14 cellular contexts compared by ENCODE assay signal in genomic region chr5:154157483-154158378, GRCh38. TPM values are rescaled to one million over a fixed set of nuclear protein-coding genes. Genes with fewer than 3 reads are reported as not detected.
DNase-seq lines count a peak whose midpoint lies in the region; ATAC-seq, FAIRE-seq and TF ChIP-seq lines count a peak whose summit lies in the region.
"Had no signal": no experiment of that assay in that cellular context is flagged by ENCODE, and none has a peak within 500 bp of the region (broad histone marks: within the 10 kb centered on the region; RNA-seq: fewer than 3 reads in every experiment).

No MANE protein-coding gene starts in this region.

- H2AFZ ChIP-seq in OCI-LY1 (ENCODE audit: low read length) (no peak overlapping the region), endothelial cell of umbilical vein (ENCODE audit: low read depth, low read length) (no peak overlapping the region)

- H3K27me3 Mint-ChIP-seq in activated CD4-positive, alpha-beta memory T cell treated with anti-CD3 and anti-CD28 coated beads for 36 hours, result peaks cover 4% of the 10 kb centered on the region
- peaks cover 46% of the 10 kb centered on the region for H3K27me3 Mint-ChIP-seq in activated CD4-positive, alpha-beta memory T cell treated with anti-CD3 and anti-CD28 coated beads, Interleukin-2, amount 10 ng/mL, durations not matched to agents 7 days and 5 days
- H3K27me3 Mint-ChIP-seq in progenitor cell of endocrine pancreas (peaks cover 24% of the 10 kb centered on the region), natural killer cell (ENCODE audit: low read depth in 2 of 2) (peaks cover 24 to 59% of the 10 kb centered on the region in 2 donors)

- H3K4me1 Mint-ChIP-seq in activated CD4-positive, alpha-beta memory T cell treated with anti-CD3 and anti-CD28 coated beads for 36 hours (ENCODE audit: low read depth), result no peaks in the 10 kb centered on the region
- no peaks in the 10 kb centered on the region for H3K4me1 Mint-ChIP-seq in activated CD4-positive, alpha-beta memory T cell treated with anti-CD3 and anti-CD28 coated beads, Interleukin-2, amount 10 ng/mL, durations not matched to agents 7 days and 5 days
- no peaks in the 10 kb centered on the region for H3K4me1 Mint-ChIP-seq in progenitor cell of endocrine pancreas (ENCODE audit: low read depth)
- no peaks in the 10 kb centered on the region for H3K4me1 Mint-ChIP-seq in natural killer cell

- H3K79me2 ChIP-seq in OCI-LY1 (ENCODE audit: insufficient read depth, low read length) (no peaks in the 10 kb centered on the region), endothelial cell of umbilical vein (ENCODE audit: control insufficient read depth, insufficient read depth, low read length) (no peaks in the 10 kb centered on the region)

- no peaks in the 10 kb centered on the region for H3K9me2 ChIP-seq in OCI-LY1 (ENCODE audit: low read depth, low read length)

- no peaks in the 10 kb centered on the region for H3F3A ChIP-seq in OCI-LY1 (ENCODE audit: insufficient read depth, low read length)

- H3K9me3 Mint-ChIP-seq in activated CD4-positive, alpha-beta memory T cell treated with anti-CD3 and anti-CD28 coated beads for 36 hours, result no peaks in the 10 kb centered on the region
- no peaks in the 10 kb centered on the region for H3K9me3 Mint-ChIP-seq in activated CD4-positive, alpha-beta memory T cell treated with anti-CD3 and anti-CD28 coated beads, Interleukin-2, amount 10 ng/mL, durations not matched to agents 7 days and 5 days
- H3K9me3 Mint-ChIP-seq in progenitor cell of endocrine pancreas (ENCODE audit: low read depth), result no peaks in the 10 kb centered on the region
- H3K9me3 Mint-ChIP-seq in natural killer cell, result no peaks in the 10 kb centered on the region

- CTCF ChIA-PET in activated CD4-positive, alpha-beta memory T cell treated with anti-CD3 and anti-CD28 coated beads for 36 hours (lab: Charles Lee), result interaction anchor here (0.6 to 1.8 kb wide), 10 partner anchors 10 to 90 kb away, joined by 3 to 10 read pairs (median 4); no protein-coding TSS in a partner anchor
- CTCF ChIA-PET in activated CD4-positive, alpha-beta memory T cell treated with anti-CD3 and anti-CD28 coated beads, Interleukin-2, amount 10 ng/mL, durations not matched to agents 7 days and 5 days (lab: Charles Lee), result interaction anchor here (0.5 to 3.5 kb wide), 9 partner anchors 22 to 126 kb away, joined by 3 to 16 read pairs (median 3); no protein-coding TSS in a partner anchor
- CTCF ChIA-PET in endothelial cell of umbilical vein (lab: Charles Lee), result interaction anchor here (1.1 to 1.9 kb wide), 3 partner anchors 22 to 102 kb away, joined by 3 to 5 read pairs (median 4); no protein-coding TSS in a partner anchor

- FAIRE-seq in endothelial cell of umbilical vein (lab: Jason Lieb, UNC), result no peak

- BruUV-seq in endothelial cell of umbilical vein (replicated peaks; lab: Mats Ljungman, UMichigan), result no TSS peak

- TF ChIP-seq POLR2A in endothelial cell of umbilical vein (IDR thresholded peaks at IDR 0.05; ENCODE audit: low read depth, low read length), result no peak

- H3K9ac ChIP-seq in OCI-LY1 (ENCODE audit: low read length) (no peak overlapping the region), endothelial cell of umbilical vein (replicated peaks; ENCODE audit: extremely low read depth, insufficient read depth, low read length) (no peak overlapping the region)
- H3K9ac ChIP-seq: BLaER1 treated with 17β-estradiol and CSF1 and Interleukin-3, amounts not matched to agents 10 nM and 100 nM had no signal

- dilution Hi-C loops in endothelial cell of umbilical vein (cut with MboI; ENCODE audit: extremely low pct_ligation_motif_present, low sequenced_read_pairs), result no loop called here

- H3K36me3 Mint-ChIP-seq in activated CD4-positive, alpha-beta memory T cell treated with anti-CD3 and anti-CD28 coated beads for 36 hours, result no peaks in the 10 kb centered on the region
- no peaks in the 10 kb centered on the region for H3K36me3 Mint-ChIP-seq in activated CD4-positive, alpha-beta memory T cell treated with anti-CD3 and anti-CD28 coated beads, Interleukin-2, amount 10 ng/mL, durations not matched to agents 7 days and 5 days (ENCODE audit: low read depth)
- H3K36me3 Mint-ChIP-seq in progenitor cell of endocrine pancreas (ENCODE audit: insufficient read depth) (no peaks in the 10 kb centered on the region), natural killer cell (no peaks in the 10 kb centered on the region)

- H4K20me1 ChIP-seq in OCI-LY1 (ENCODE audit: insufficient read depth, low read length) (no peaks in the 10 kb centered on the region), endothelial cell of umbilical vein (replicated peaks; ENCODE audit: control insufficient read depth, extremely low read depth, insufficient read depth, low read length) (no peaks in the 10 kb centered on the region)
- H4K20me1 ChIP-seq: BLaER1 treated with 17β-estradiol and CSF1 and Interleukin-3, amounts not matched to agents 10 nM and 100 nM had no signal

- H3K9me3 ChIP-seq in OCI-LY1 (ENCODE audit: low read length) (no peaks in the 10 kb centered on the region), endothelial cell of umbilical vein (replicated peaks; ENCODE audit: control insufficient read depth, insufficient read depth, low read length) (no peaks in the 10 kb centered on the region)
- H3K9me3 ChIP-seq: BLaER1 treated with 17β-estradiol and CSF1 and Interleukin-3, amounts not matched to agents 10 nM and 100 nM; transverse colon had no signal

- intact Hi-C loops in activated CD4-positive, alpha-beta memory T cell treated with anti-CD3 and anti-CD28 coated beads for 36 hours (cut with micrococcal nuclease), result no loop called here
- intact Hi-C loops in endothelial cell of umbilical vein (cut with micrococcal nuclease) (no loop called here), natural killer cell (cut with micrococcal nuclease) (no loop called here)

- DNase-seq in activated CD4-positive, alpha-beta memory T cell treated with anti-CD3 and anti-CD28 coated beads for 36 hours, result peak; percentile 19
- no peak for DNase-seq in activated CD4-positive, alpha-beta memory T cell treated with anti-CD3 and anti-CD28 coated beads, Interleukin-2, amount 10 ng/mL, durations not matched to agents 7 days and 5 days
- DNase-seq in endothelial cell of umbilical vein (ENCODE audit: low read depth, low spot score) (no peak), progenitor cell of endocrine pancreas (ENCODE audit: low spot score, unreplicated experiment) (no peak), HK-2 (ENCODE audit: unreplicated experiment) (no peak), natural killer cell (no peak)
- DNase-seq: activated CD8-positive, alpha-beta memory T cell treated with anti-CD3 and anti-CD28 coated beads, Interleukin-2, amount 50 U/mL, for 48 hours; effector memory CD4-positive, alpha-beta T cell; Kasumi-1; mesenchymal stem cell; transverse colon had no signal

- no peaks in the 10 kb centered on the region for H3K9me1 ChIP-seq in endothelial cell of umbilical vein (replicated peaks; ENCODE audit: control insufficient read depth, extremely low read depth, insufficient read depth, low read length)

- no peak overlapping the region for H3K4me3 Mint-ChIP-seq in activated CD4-positive, alpha-beta memory T cell treated with anti-CD3 and anti-CD28 coated beads for 36 hours
- no peak overlapping the region for H3K4me3 Mint-ChIP-seq in activated CD4-positive, alpha-beta memory T cell treated with anti-CD3 and anti-CD28 coated beads, Interleukin-2, amount 10 ng/mL, durations not matched to agents 7 days and 5 days
- no peak overlapping the region for H3K4me3 Mint-ChIP-seq in progenitor cell of endocrine pancreas (ENCODE audit: low read depth)
- no peak overlapping the region for H3K4me3 Mint-ChIP-seq in natural killer cell

- no peaks in the 10 kb centered on the region for H3K36me3 ChIP-seq in OCI-LY1 (ENCODE audit: insufficient read depth, low read length)
- no peaks in the 10 kb centered on the region for H3K36me3 ChIP-seq in endothelial cell of umbilical vein (ENCODE audit: control insufficient read depth in 2 of 2, extremely low read depth in 1 of 2, insufficient read depth in 2 of 2, low read length in 2 of 2)
- H3K36me3 ChIP-seq: BLaER1 treated with 17β-estradiol and CSF1 and Interleukin-3, amounts not matched to agents 10 nM and 100 nM; transverse colon had no signal

- TF ChIP-seq CTCF in OCI-LY1 (IDR thresholded peaks at IDR 0.05; ENCODE audit: low read length) (peak; percentile 75), endothelial cell of umbilical vein (IDR thresholded peaks at IDR 0.05; ENCODE audit: extremely low read depth in 1 of 2, insufficient read depth in 1 of 2, low read depth in 1 of 2, low read length in 2 of 2) (peak; percentile 32 to 40), progenitor cell of endocrine pancreas (IDR thresholded peaks at IDR 0.05; ENCODE audit: unreplicated experiment) (peak; percentile 44), natural killer cell (IDR thresholded peaks at IDR 0.05) (no peak)

- H3K4me2 ChIP-seq in OCI-LY1 (ENCODE audit: low read length) (no peak overlapping the region), endothelial cell of umbilical vein (ENCODE audit: insufficient read depth, low read length) (no peak overlapping the region)
- H3K4me2 ChIP-seq: BLaER1 treated with 17β-estradiol and CSF1 and Interleukin-3, amounts not matched to agents 10 nM and 100 nM had no signal

- POLR2A ChIA-PET in activated CD4-positive, alpha-beta memory T cell treated with anti-CD3 and anti-CD28 coated beads for 36 hours (lab: Charles Lee), result interaction anchor here (0.8 kb wide), 1 partner anchor 46 kb away, joined by 6 read pairs; no protein-coding TSS in a partner anchor
- POLR2A ChIA-PET in activated CD4-positive, alpha-beta memory T cell treated with anti-CD3 and anti-CD28 coated beads, Interleukin-2, amount 10 ng/mL, durations not matched to agents 7 days and 5 days (lab: Charles Lee), result no interaction called here
- POLR2A ChIA-PET in endothelial cell of umbilical vein (lab: Charles Lee), result no interaction called here

- no peak for ATAC-seq in natural killer cell
- ATAC-seq in GM18520 (IDR thresholded peaks at IDR 0.05; ENCODE audit: unreplicated experiment), result no peak

- no peak overlapping the region for H3K27ac Mint-ChIP-seq in activated CD4-positive, alpha-beta memory T cell treated with anti-CD3 and anti-CD28 coated beads for 36 hours
- H3K27ac Mint-ChIP-seq in activated CD4-positive, alpha-beta memory T cell treated with anti-CD3 and anti-CD28 coated beads, Interleukin-2, amount 10 ng/mL, durations not matched to agents 7 days and 5 days, result no peak overlapping the region
- H3K27ac Mint-ChIP-seq in progenitor cell of endocrine pancreas, result no peak overlapping the region
- H3K27ac Mint-ChIP-seq in natural killer cell, result no peak overlapping the region

- H3K27ac ChIP-seq in OCI-LY1 (ENCODE audit: low read depth, low read length, poor library complexity, severe bottlenecking) (no peak overlapping the region), endothelial cell of umbilical vein (ENCODE audit: insufficient read depth, low read depth, low read length) (no peak overlapping the region)
- H3K27ac ChIP-seq: BLaER1 treated with 17β-estradiol and CSF1 and Interleukin-3, amounts not matched to agents 10 nM and 100 nM; transverse colon had no signal

- H3K4me1 ChIP-seq in OCI-LY1 (ENCODE audit: insufficient read depth, low read length, severe bottlenecking), result no peaks in the 10 kb centered on the region
- H3K4me1 ChIP-seq in endothelial cell of umbilical vein (ENCODE audit: control insufficient read depth, extremely low read depth, insufficient read depth, low read length), result no peaks in the 10 kb centered on the region
- H3K4me1 ChIP-seq: BLaER1 treated with 17β-estradiol and CSF1 and Interleukin-3, amounts not matched to agents 10 nM and 100 nM; transverse colon had no signal

- H3K4me3 ChIP-seq in OCI-LY1 (ENCODE audit: low read depth, low read length, poor library complexity, severe bottlenecking) (no peak overlapping the region), endothelial cell of umbilical vein (replicated peaks in 1 of 3; ENCODE audit: insufficient read depth in 1 of 3, low read depth in 1 of 3, low read length in 3 of 3) (no peak overlapping the region)
- H3K4me3 ChIP-seq: BLaER1 treated with 17β-estradiol and CSF1 and Interleukin-3, amounts not matched to agents 10 nM and 100 nM; transverse colon had no signal

- H3K27me3 ChIP-seq in OCI-LY1 (ENCODE audit: insufficient read depth, low read length) (no peaks in the 10 kb centered on the region), endothelial cell of umbilical vein (ENCODE audit: control insufficient read depth in 2 of 2, insufficient read depth in 2 of 2, low read length in 2 of 2) (peaks cover 15 to 32% of the 10 kb centered on the region in 2 experiments)
- H3K27me3 ChIP-seq: BLaER1 treated with 17β-estradiol and CSF1 and Interleukin-3, amounts not matched to agents 10 nM and 100 nM; transverse colon had no signal

RNA-seq across cellular contexts. Expression of gene GALNT10, which starts 32.8 kb away (rescaled TPM):
- 10 to 100 TPM; 23.8 to 26.9 TPM for total RNA-seq in activated CD4-positive, alpha-beta memory T cell treated with anti-CD3 and anti-CD28 coated beads for 36 hours
- 10 to 100 TPM; 38.6 to 40.4 TPM for total RNA-seq in activated CD4-positive, alpha-beta memory T cell treated with anti-CD3 and anti-CD28 coated beads, Interleukin-2, amount 10 ng/mL, durations not matched to agents 7 days and 5 days
- 77.6 and 85.1 TPM in 2 replicates for total RNA-seq in endothelial cell of umbilical vein
- polyA plus RNA-seq in endothelial cell of umbilical vein, result 58.1 and 70.2 TPM in 2 replicates
- 81.0 and 102 TPM in 2 replicates for polyA plus RNA-seq in endothelial cell of umbilical vein (2011; cell fraction: cytosol; rRNA removed)
- polyA plus RNA-seq in endothelial cell of umbilical vein (2011; cell fraction: nucleus; rRNA removed), result 146 and 157 TPM in 2 replicates
- 82.4 and 124 TPM in 2 replicates for polyA plus RNA-seq in endothelial cell of umbilical vein (2012)
- 230 and 266 TPM in 2 replicates for polyA minus RNA-seq in endothelial cell of umbilical vein
- polyA minus RNA-seq in endothelial cell of umbilical vein (2011; cell fraction: cytosol; rRNA and poly(A)+ RNA removed), result 9.2 TPM
- 166 and 209 TPM in 2 replicates for polyA minus RNA-seq in endothelial cell of umbilical vein (2011; cell fraction: nucleus; rRNA and poly(A)+ RNA removed)
- total RNA-seq in progenitor cell of endocrine pancreas, result 20.6 and 28.9 TPM in 2 replicates
- total RNA-seq in natural killer cell, result 10 to 100 TPM; 77.0 to 92.6 (median 77.6) TPM
